ENCODE assay signal across 2 cellular contexts in the genomic region with DNA sequence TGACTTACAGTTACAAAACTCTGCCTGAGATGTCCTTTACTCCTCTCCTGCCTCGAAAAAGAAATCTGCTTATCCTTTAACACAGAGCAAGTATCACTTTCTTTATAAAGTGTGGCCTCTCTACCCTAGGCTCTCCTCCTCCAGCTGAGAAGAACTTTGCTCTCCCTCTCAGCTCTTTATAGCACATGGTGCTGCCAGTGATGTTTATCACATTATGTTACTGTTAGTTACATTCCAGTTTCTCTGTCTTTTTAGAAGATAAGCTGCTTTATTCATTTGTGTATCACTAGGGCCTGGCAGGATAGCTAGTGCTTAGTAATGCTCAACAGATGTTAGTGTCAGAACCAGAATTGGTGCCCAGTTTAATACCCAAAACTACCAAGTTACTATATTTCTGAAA.
TF ChIP-seq lines count a peak whose summit lies in the region.

No MANE protein-coding gene starts in this region.

TF ChIP-seq in IMR-90, 13 proteins besides CTCF, POLR2A, EP300 and RAD21:
- no peak for TF ChIP-seq SMC3 (IDR thresholded peaks at IDR 0.05; ENCODE audit: low read depth, low read length)
- TF ChIP-seq NFE2L2 (IDR thresholded peaks at IDR 0.05; ENCODE audit: low read depth, low read length): no peak
- TF ChIP-seq RCOR1 (IDR thresholded peaks at IDR 0.05; ENCODE audit: insufficient replicate concordance, low read length): no peak
- no peak for TF ChIP-seq CEBPB (IDR thresholded peaks at IDR 0.05; ENCODE audit: low read depth, low read length)
- TF ChIP-seq RFX5 (IDR thresholded peaks at IDR 0.05; ENCODE audit: low read depth, low read length): no peak
- TF ChIP-seq BHLHE40 (IDR thresholded peaks at IDR 0.05; ENCODE audit: low read depth, low read length): no peak
- TF ChIP-seq USF2 (IDR thresholded peaks at IDR 0.05; ENCODE audit: low read depth, low read length): no peak
- no peak for TF ChIP-seq CHD1 (IDR thresholded peaks at IDR 0.05; ENCODE audit: low read depth, low read length)
- TF ChIP-seq MAZ (IDR thresholded peaks at IDR 0.05; ENCODE audit: borderline replicate concordance, low read depth, low read length): no peak
- TF ChIP-seq ELK1 (IDR thresholded peaks at IDR 0.05; ENCODE audit: borderline replicate concordance, low read depth, low read length): no peak

TF ChIP-seq in SK-N-SH, 30 proteins besides CTCF, POLR2A, EP300 and RAD21:
- TF ChIP-seq RFX5 (IDR thresholded peaks at IDR 0.05; ENCODE audit: low read length) (no peak), GABPA (IDR thresholded peaks at IDR 0.05; ENCODE audit: low read depth) (no peak), ELF1 (IDR thresholded peaks at IDR 0.05) (no peak), NRF1 (IDR thresholded peaks at IDR 0.05; ENCODE audit: low read depth, low read length) (no peak), USF2 (IDR thresholded peaks at IDR 0.05; ENCODE audit: borderline replicate concordance, low read depth, low read length) (no peak), GATA2 (CRISPR knock-in tag; IDR thresholded peaks at IDR 0.05) (peak; percentile 99), FOXJ3 (CRISPR knock-in tag; IDR thresholded peaks at IDR 0.05) (peak; percentile 88), MXI1 (IDR thresholded peaks at IDR 0.05; ENCODE audit: low read depth, low read length) (peak; percentile 85; the same call in 1 of the 2 replicates), NFIC (IDR thresholded peaks at IDR 0.05; ENCODE audit: borderline replicate concordance) (no peak), MEF2A (IDR thresholded peaks at IDR 0.05; ENCODE audit: borderline replicate concordance, low read depth) (no peak), JUND (IDR thresholded peaks at IDR 0.05) (no peak), REST (IDR thresholded peaks at IDR 0.05; ENCODE audit: low read depth, low read length) (no peak), FOXM1 (IDR thresholded peaks at IDR 0.05; ENCODE audit: low read depth) (no peak), YY1 (IDR thresholded peaks at IDR 0.05; ENCODE audit: low read depth) (no peak), FOSL2 (IDR thresholded peaks at IDR 0.05; ENCODE audit: borderline replicate concordance, low read depth) (no peak), TAF1 (IDR thresholded peaks at IDR 0.05; ENCODE audit: borderline replicate concordance, low read depth, low read length) (no peak), SIN3A (IDR thresholded peaks at IDR 0.05; ENCODE audit: borderline replicate concordance, low read depth, low read length) (no peak), CHD2 (IDR thresholded peaks at IDR 0.05; ENCODE audit: low read length, partially characterized antibody) (peak; percentile 89), RCOR1 (IDR thresholded peaks at IDR 0.05; ENCODE audit: low read length) (peak; percentile 97), RXRA (IDR thresholded peaks at IDR 0.05; ENCODE audit: borderline replicate concordance, low read depth) (no peak), SMC3 (IDR thresholded peaks at IDR 0.05; ENCODE audit: low read depth, low read length) (no peak), IRF3 (IDR thresholded peaks at IDR 0.05; ENCODE audit: low read depth, low read length) (no peak), TCF12 (IDR thresholded peaks at IDR 0.05) (peak; percentile 59), MAX (IDR thresholded peaks at IDR 0.05; ENCODE audit: low read depth) (no peak), TEAD4 (IDR thresholded peaks at IDR 0.05; ENCODE audit: borderline replicate concordance, insufficient read depth) (no peak), EZH2phosphoT487 (IDR thresholded peaks at IDR 0.05; ENCODE audit: borderline replicate concordance, low read depth) (no peak), POLR2AphosphoS5 (IDR thresholded peaks at IDR 0.05; ENCODE audit: low read depth, low read length) (peak; percentile 47; the same call in 1 of the 2 replicates)
- TF ChIP-seq, protein P1, sequence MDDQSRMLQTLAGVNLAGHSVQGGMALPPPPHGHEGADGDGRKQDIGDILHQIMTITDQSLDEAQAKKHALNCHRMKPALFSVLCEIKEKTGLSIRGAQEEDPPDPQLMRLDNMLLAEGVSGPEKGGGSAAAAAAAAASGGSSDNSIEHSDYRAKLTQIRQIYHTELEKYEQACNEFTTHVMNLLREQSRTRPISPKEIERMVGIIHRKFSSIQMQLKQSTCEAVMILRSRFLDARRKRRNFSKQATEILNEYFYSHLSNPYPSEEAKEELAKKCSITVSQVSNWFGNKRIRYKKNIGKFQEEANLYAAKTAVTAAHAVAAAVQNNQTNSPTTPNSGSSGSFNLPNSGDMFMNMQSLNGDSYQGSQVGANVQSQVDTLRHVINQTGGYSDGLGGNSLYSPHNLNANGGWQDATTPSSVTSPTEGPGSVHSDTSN (IDR thresholded peaks at IDR 0.05): no peak
- TF ChIP-seq, protein P2, sequence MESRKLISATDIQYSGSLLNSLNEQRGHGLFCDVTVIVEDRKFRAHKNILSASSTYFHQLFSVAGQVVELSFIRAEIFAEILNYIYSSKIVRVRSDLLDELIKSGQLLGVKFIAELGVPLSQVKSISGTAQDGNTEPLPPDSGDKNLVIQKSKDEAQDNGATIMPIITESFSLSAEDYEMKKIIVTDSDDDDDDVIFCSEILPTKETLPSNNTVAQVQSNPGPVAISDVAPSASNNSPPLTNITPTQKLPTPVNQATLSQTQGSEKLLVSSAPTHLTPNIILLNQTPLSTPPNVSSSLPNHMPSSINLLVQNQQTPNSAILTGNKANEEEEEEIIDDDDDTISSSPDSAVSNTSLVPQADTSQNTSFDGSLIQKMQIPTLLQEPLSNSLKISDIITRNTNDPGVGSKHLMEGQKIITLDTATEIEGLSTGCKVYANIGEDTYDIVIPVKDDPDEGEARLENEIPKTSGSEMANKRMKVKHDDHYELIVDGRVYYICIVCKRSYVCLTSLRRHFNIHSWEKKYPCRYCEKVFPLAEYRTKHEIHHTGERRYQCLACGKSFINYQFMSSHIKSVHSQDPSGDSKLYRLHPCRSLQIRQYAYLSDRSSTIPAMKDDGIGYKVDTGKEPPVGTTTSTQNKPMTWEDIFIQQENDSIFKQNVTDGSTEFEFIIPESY (IDR thresholded peaks at IDR 0.05; ENCODE audit: borderline replicate concordance, low read depth): no peak
- TF ChIP-seq, protein P3, sequence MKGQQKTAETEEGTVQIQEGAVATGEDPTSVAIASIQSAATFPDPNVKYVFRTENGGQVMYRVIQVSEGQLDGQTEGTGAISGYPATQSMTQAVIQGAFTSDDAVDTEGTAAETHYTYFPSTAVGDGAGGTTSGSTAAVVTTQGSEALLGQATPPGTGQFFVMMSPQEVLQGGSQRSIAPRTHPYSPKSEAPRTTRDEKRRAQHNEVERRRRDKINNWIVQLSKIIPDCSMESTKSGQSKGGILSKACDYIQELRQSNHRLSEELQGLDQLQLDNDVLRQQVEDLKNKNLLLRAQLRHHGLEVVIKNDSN (IDR thresholded peaks at IDR 0.05; ENCODE audit: borderline replicate concordance, low read depth): no peak
